Comparison of ENCODE assay signal across 8 cellular contexts in genomic region chr6:142746524-142746923, GRCh38.
DNase-seq lines count a peak whose midpoint lies in the region; ATAC-seq, FAIRE-seq and TF ChIP-seq lines count a peak whose summit lies in the region.

No MANE protein-coding gene starts in this region.

- H3K4me3 ChIP-seq in BJ (ENCODE audit: low read depth, low read length) (no peak overlapping the region), astrocyte (ENCODE audit: insufficient read depth, low read depth, low read length) (no peak overlapping the region)

- H3K9ac ChIP-seq in astrocyte (ENCODE audit: low read length): no peak overlapping the region

- H3K36me3 Mint-ChIP-seq in astrocyte (ENCODE audit: low read depth, unreplicated experiment): no peaks in the 10 kb centered on the region
- peaks cover 2% of the 10 kb centered on the region for H3K36me3 Mint-ChIP-seq in type B pancreatic cell

- ATAC-seq in left colon (peak; percentile 37), GM18873 (IDR thresholded peaks at IDR 0.05; ENCODE audit: low FRiP score, unreplicated experiment) (no peak), HG03097 (IDR thresholded peaks at IDR 0.05; ENCODE audit: low FRiP score, unreplicated experiment) (no peak)

- H3K27me3 Mint-ChIP-seq in astrocyte (ENCODE audit: low read depth, unreplicated experiment) (no peaks in the 10 kb centered on the region), type B pancreatic cell (no peaks in the 10 kb centered on the region)

- intact Hi-C loops in left colon (cut with DNase I, micrococcal nuclease): no loop called here

- TF ChIP-seq CTCF in BJ (IDR thresholded peaks at IDR 0.05; ENCODE audit: insufficient read depth, low read depth, low read length): peak; percentile 30
- peak; percentile 37 for TF ChIP-seq CTCF in astrocyte (IDR thresholded peaks at IDR 0.05; ENCODE audit: insufficient read depth, low read depth, low read length)
- peak; percentile 65 for TF ChIP-seq CTCF in type B pancreatic cell (conservative IDR thresholded peaks at IDR 0.05)

- no peaks in the 10 kb centered on the region for H3K36me3 ChIP-seq in BJ (ENCODE audit: control insufficient read depth, insufficient read depth, low read length)
- no peaks in the 10 kb centered on the region for H3K36me3 ChIP-seq in astrocyte (ENCODE audit: insufficient read depth, low read length)

- FAIRE-seq in GM19239 (lab: Jason Lieb, UNC) (peak; percentile 49), astrocyte (lab: Jason Lieb, UNC) (no peak)

- H3K27ac ChIP-seq in astrocyte (ENCODE audit: low read depth, low read length): no peak overlapping the region

- CTCF ChIA-PET in BJ (lab: Yijun Ruan, JAX): interaction anchor here (0.6 to 1.4 kb wide), 8 partner anchors 13 to 278 kb away, joined by 3 to 4 read pairs (median 3); no protein-coding TSS in a partner anchor

- H3K4me1 Mint-ChIP-seq in astrocyte (ENCODE audit: low read depth, unreplicated experiment) (peaks cover 8% of the 10 kb centered on the region), type B pancreatic cell (ENCODE audit: unreplicated experiment) (no peaks in the 10 kb centered on the region)

- no peaks in the 10 kb centered on the region for H4K20me1 ChIP-seq in astrocyte (ENCODE audit: insufficient read depth, low read length)

- H3K27ac Mint-ChIP-seq in astrocyte (ENCODE audit: unreplicated experiment) (no peak overlapping the region), type B pancreatic cell (no peak overlapping the region)

- DNase-seq in BJ (ENCODE audit: low read depth) (no peak), GM19239 (ENCODE audit: insufficient read length, low spot score) (peak; percentile 18), M059J (ENCODE audit: low read depth) (peak; percentile 42), astrocyte (ENCODE audit: low read depth) (no peak), left colon (no peak), type B pancreatic cell (ENCODE audit: extremely low spot score, unreplicated experiment) (no peak)

- H3K27me3 ChIP-seq in BJ (ENCODE audit: control insufficient read depth, insufficient read depth, low read length): no peaks in the 10 kb centered on the region
- no peaks in the 10 kb centered on the region for H3K27me3 ChIP-seq in astrocyte (ENCODE audit: insufficient read depth, low read length)

- H3K9me3 Mint-ChIP-seq in astrocyte (ENCODE audit: unreplicated experiment) (no peaks in the 10 kb centered on the region), type B pancreatic cell (no peaks in the 10 kb centered on the region)

- H3K4me3 Mint-ChIP-seq in astrocyte (ENCODE audit: unreplicated experiment) (no peak overlapping the region), type B pancreatic cell (no peak overlapping the region)

- H2AFZ ChIP-seq in astrocyte (ENCODE audit: low read depth, low read length): no peak overlapping the region

- H3K4me2 ChIP-seq in astrocyte (ENCODE audit: low read length): no peak overlapping the region

- no peaks in the 10 kb centered on the region for H3K9me3 ChIP-seq in astrocyte (ENCODE audit: insufficient read depth, low read depth, low read length)

- H3K79me2 ChIP-seq in astrocyte (ENCODE audit: insufficient read depth, low read length): no peaks in the 10 kb centered on the region

- POLR2A ChIA-PET in BJ (lab: Charles Lee): no interaction called here

- no peaks in the 10 kb centered on the region for H3K4me1 ChIP-seq in astrocyte (ENCODE audit: insufficient read depth, low read length)

Comparison
In these comparisons a context has a peak if more than half of its experiments do, and no peak if none do; other contexts are left out.
1. DNase-seq: peak in GM19239 (single experiment) and M059J (single experiment); none in BJ (single experiment), astrocyte (single experiment), left colon (0 of 2) and type B pancreatic cell (single experiment).
2. Peak in every context shown above with its lines, with median percentiles within 50 percentile points of each other: CTCF ChIP-seq.